8 cellular contexts compared by ENCODE assay signal in genomic region chr1:172380441-172381244, GRCh38. TPM values are rescaled to one million over a fixed set of nuclear protein-coding genes. Genes with fewer than 3 reads are reported as not detected.
DNase-seq lines count a peak whose midpoint lies in the region; ATAC-seq and TF ChIP-seq lines count a peak whose summit lies in the region.

No MANE protein-coding gene starts in this region.

- H3K27me3 Mint-ChIP-seq in effector memory CD8-positive, alpha-beta T cell = no peaks in the 10 kb centered on the region

- H3K27me3 ChIP-seq in uterus = no peaks in the 10 kb centered on the region

- no peaks in the 10 kb centered on the region for H3K36me3 ChIP-seq in uterus

- H3K27ac Mint-ChIP-seq in effector memory CD8-positive, alpha-beta T cell = peak overlapping the region; percentile 46 to 94

- H3K4me3 ChIP-seq in uterus = no peak overlapping the region

- no peaks in the 10 kb centered on the region for H3K9me3 ChIP-seq in uterus

- H3K9me3 Mint-ChIP-seq in effector memory CD8-positive, alpha-beta T cell = no peaks in the 10 kb centered on the region

- peaks cover 0 to 5% of the 10 kb centered on the region in 2 donors for H3K4me1 ChIP-seq in uterus

- no peak overlapping the region for H3K27ac ChIP-seq in uterus

- no peak for TF ChIP-seq CTCF in uterus (IDR thresholded peaks at IDR 0.05)

- no peak for TF ChIP-seq POLR2A in uterus (IDR thresholded peaks at IDR 0.05)

- peak; percentile 81 for ATAC-seq in GM18508 (IDR thresholded peaks at IDR 0.05; ENCODE audit: insufficient read depth, unreplicated experiment)
- peak; percentile 95 for ATAC-seq in GM21723 (IDR thresholded peaks at IDR 0.05; ENCODE audit: unreplicated experiment)
- peak; percentile 97 for ATAC-seq in effector memory CD8-positive, alpha-beta T cell (replicated peaks)

- peak; percentile 76 for DNase-seq in NAMALWA (ENCODE audit: low spot score)
- DNase-seq in effector memory CD8-positive, alpha-beta T cell = peak in 2 of 3 experiments; percentile 18 to 33
- no peak for DNase-seq in NCI-H2029 treated with DMSO at 0.1 percent for 48 hours (lab: John Stamatoyannopoulos, UW)
- DNase-seq in NCI-H2029 (lab: John Stamatoyannopoulos, UW) = no peak
- no peak for DNase-seq in NCI-H1048 (lab: John Stamatoyannopoulos, UW)
- no peak for DNase-seq in uterus

- H3K4me1 Mint-ChIP-seq in effector memory CD8-positive, alpha-beta T cell (ENCODE audit: low read depth in 2 of 2) = peaks cover 7 to 12% of the 10 kb centered on the region in 2 donors

- intact Hi-C loops in uterus (cut with DNase I; ENCODE audit: low total_unique reads) = no loop called here

- H3K36me3 Mint-ChIP-seq in effector memory CD8-positive, alpha-beta T cell (ENCODE audit: insufficient read depth) = peaks cover 6% of the 10 kb centered on the region

- peak overlapping the region; percentile 42 to 74 for H3K4me3 Mint-ChIP-seq in effector memory CD8-positive, alpha-beta T cell

RNA-seq across cellular contexts. Expression of gene C1orf105, which starts 39.8 kb away (rescaled TPM):
- total RNA-seq in uterus = not detected

Comparison
In these comparisons a context has a peak if more than half of its experiments do, and no peak if none do; other contexts are left out.
1. DNase-seq: peak in NAMALWA (single experiment) and effector memory CD8-positive, alpha-beta T cell (2 of 3); none in NCI-H2029 treated with DMSO at 0.1 percent for 48 hours (single experiment), NCI-H2029 (single experiment), NCI-H1048 (single experiment) and uterus (0 of 2).
2. Peak in every context shown above with its lines, with median percentiles within 50 percentile points of each other: ATAC-seq.